ENCODE assay signal across 8 cellular contexts in genomic region chr9:126347911-126348760, GRCh38. TPM values are rescaled to one million over a fixed set of nuclear protein-coding genes. Genes with fewer than 3 reads are reported as not detected.
A peak's percentile ranks its signal among the peaks of the same experiment; 100 is the strongest.
DNase-seq lines count a peak whose midpoint lies in the region; ATAC-seq and TF ChIP-seq lines count a peak whose summit lies in the region.
"Had no signal": no experiment of that assay in that cellular context is flagged by ENCODE, and none has a peak within 500 bp of the region (broad histone marks: within the 10 kb centered on the region; RNA-seq: fewer than 3 reads in every experiment).

No MANE protein-coding gene starts in this region.

- peak; percentile 80 for DNase-seq in LoVo (ENCODE audit: low spot score)
- DNase-seq in astrocyte of the cerebellum (ENCODE audit: low read depth): peak; percentile 26
- peak; percentile 41 for DNase-seq in left lobe of liver (ENCODE audit: low spot score)
- peak; percentile 53 for DNase-seq in superior temporal gyrus (ENCODE audit: extremely low spot score)
- DNase-seq in NCI-H1436 (lab: John Stamatoyannopoulos, UW): no peak
- DNase-seq in GM03348 (ENCODE audit: low spot score): no peak
- DNase-seq: activated CD4-positive, alpha-beta T cell treated with anti-CD3 and anti-CD28 coated beads for 4 hours had no signal

- TF ChIP-seq CTCF in astrocyte of the cerebellum (IDR thresholded peaks at IDR 0.05; ENCODE audit: low read depth, low read length, missing control alignments): no peak

- H3K4me3 ChIP-seq in astrocyte of the cerebellum (ENCODE audit: low read depth, low read length): no peak overlapping the region

- in situ Hi-C loops in astrocyte of the cerebellum (cut with HindIII; ENCODE audit: low sequenced_read_pairs): no loop called here

- ATAC-seq in left lobe of liver (peak; percentile 23), HG02798 (IDR thresholded peaks at IDR 0.05; ENCODE audit: poor library complexity, unreplicated experiment) (no peak)

RNA-seq across cellular contexts. Expression of gene MVB12B, which starts 21.5 kb away (rescaled TPM):
- total RNA-seq in left lobe of liver: 8.8 TPM

Comparison
In these comparisons a context has a peak if more than half of its experiments do, and no peak if none do; other contexts are left out.
1. DNase-seq: peak in LoVo (single experiment), astrocyte of the cerebellum (single experiment), left lobe of liver (single experiment) and superior temporal gyrus (single experiment); none in NCI-H1436 (single experiment) and GM03348 (single experiment).